ENCODE assay signal across 10 cellular contexts in the genomic region with DNA sequence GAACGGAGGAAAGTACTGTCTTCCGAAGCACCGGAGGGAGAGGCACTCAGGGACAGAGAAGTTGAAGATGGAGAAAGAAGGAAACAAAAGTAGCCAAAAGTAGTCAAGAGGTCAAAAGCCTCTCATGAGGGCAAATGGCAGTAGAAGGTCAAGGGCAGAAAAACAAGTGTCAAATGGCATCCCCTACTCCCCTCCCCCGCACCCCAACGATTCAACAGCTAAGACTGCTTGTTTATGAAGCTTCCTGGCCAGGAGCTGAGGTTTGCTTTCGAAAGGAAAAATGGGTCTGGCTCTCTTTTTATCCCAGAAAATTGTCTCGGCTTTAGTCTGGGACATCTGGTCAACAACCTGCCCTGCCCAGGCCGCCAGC. TPM values are rescaled to one million over a fixed set of nuclear protein-coding genes. Genes with fewer than 3 reads are reported as not detected.
DNase-seq lines count a peak whose midpoint lies in the region; ATAC-seq, FAIRE-seq and TF ChIP-seq lines count a peak whose summit lies in the region.
"Had no signal": no experiment of that assay in that cellular context is flagged by ENCODE, and none has a peak within 500 bp of the region (broad histone marks: within the 10 kb centered on the region; RNA-seq: fewer than 3 reads in every experiment).

No MANE protein-coding gene starts in this region.

- no peak overlapping the region for H3K23ac ChIP-seq in H9 (ENCODE audit: insufficient read length, low read depth, low read length)

- no peaks in the 10 kb centered on the region for H3K79me2 ChIP-seq in H9 (ENCODE audit: insufficient read depth, low read length)

- H4K8ac ChIP-seq in H9 (replicated peaks; ENCODE audit: insufficient read length, low read depth, low read length) = no peak overlapping the region

- no peak for FAIRE-seq in GM12892 (lab: Jason Lieb, UNC)

- H3K4me3 ChIP-seq in right cardiac atrium (ENCODE audit: low read length) (peak overlapping the region; percentile 58), skeletal muscle satellite cell (ENCODE audit: low read length) (peak overlapping the region; percentile 77)

- H2BK5ac ChIP-seq in H9 (ENCODE audit: insufficient read length, low read length) = no peak overlapping the region

- no peak overlapping the region for H3K27ac ChIP-seq in H9 (ENCODE audit: insufficient read length, low read depth, low read length)
- H3K27ac ChIP-seq in right cardiac atrium (ENCODE audit: low read length) = no peak overlapping the region

- POLR2A ChIA-PET in activated CD4-positive, alpha-beta memory T cell treated with anti-CD3 and anti-CD28 coated beads, Interleukin-2, amount 10 ng/mL, durations not matched to agents 7 days and 5 days (lab: Charles Lee) = interaction anchor here (0.8 to 1.6 kb wide), 3 partner anchors 8 to 659 kb away, joined by 3 to 5 read pairs (median 3); a partner anchor contains a TSS

- no peak for ATAC-seq in right cardiac atrium

- H3K4ac ChIP-seq in H9 (ENCODE audit: low read depth, low read length) = no peak overlapping the region

- H3K9ac ChIP-seq in H9 (ENCODE audit: extremely low read depth, insufficient read length, low read length) (no peak overlapping the region), skeletal muscle satellite cell (ENCODE audit: low read depth, low read length) (no peak overlapping the region)

- H3K27me3 ChIP-seq in H9 (ENCODE audit: insufficient read depth, low read length) = peaks cover 48% of the 10 kb centered on the region
- no peaks in the 10 kb centered on the region for H3K27me3 ChIP-seq in right cardiac atrium (ENCODE audit: control insufficient read depth, insufficient read depth)
- H3K27me3 ChIP-seq in skeletal muscle satellite cell (ENCODE audit: control insufficient read depth, insufficient read depth, low read length) = peaks cover 43% of the 10 kb centered on the region

- H3K4me1 ChIP-seq in H9 (ENCODE audit: insufficient read depth, low read length) (peaks cover 5% of the 10 kb centered on the region; the same call in 1 of the 2 replicates), right cardiac atrium (ENCODE audit: control insufficient read depth, insufficient read depth, low read length) (peaks cover 2% of the 10 kb centered on the region), skeletal muscle satellite cell (ENCODE audit: control insufficient read depth, insufficient read depth, low read length) (peaks cover 13% of the 10 kb centered on the region)

- H2BK120ac ChIP-seq in H9 (ENCODE audit: low read depth, low read length, poor library complexity, severe bottlenecking) = no peak overlapping the region

- no peak overlapping the region for H4K91ac ChIP-seq in H9 (ENCODE audit: insufficient read length, low read depth, low read length)

- H3K4me2 ChIP-seq in H9 (ENCODE audit: insufficient read depth, insufficient read length, low read length) (peak overlapping the region; percentile 89), skeletal muscle satellite cell (ENCODE audit: low read length) (peak overlapping the region; percentile 97)

- H3K18ac ChIP-seq in H9 (ENCODE audit: insufficient read length, low read depth, low read length) = no peak overlapping the region

- no peak overlapping the region for H3K27ac Mint-ChIP-seq in H9
- no peak overlapping the region for H3K27ac Mint-ChIP-seq in activated CD4-positive, alpha-beta memory T cell treated with anti-CD3 and anti-CD28 coated beads, Interleukin-2, amount 10 ng/mL, durations not matched to agents 7 days and 5 days

- TF ChIP-seq CTCF in H9 (conservative IDR thresholded peaks at IDR 0.05) = no peak

- peaks cover 12% of the 10 kb centered on the region for H3K36me3 ChIP-seq in skeletal muscle satellite cell (ENCODE audit: insufficient read depth, low read length)

- H3K27me3 Mint-ChIP-seq in H9 (ENCODE audit: low read depth) = peaks cover 72% of the 10 kb centered on the region
- H3K27me3 Mint-ChIP-seq in activated CD4-positive, alpha-beta memory T cell treated with anti-CD3 and anti-CD28 coated beads, Interleukin-2, amount 10 ng/mL, durations not matched to agents 7 days and 5 days = peaks cover 47% of the 10 kb centered on the region

- peaks cover 0 to 4% of the 10 kb centered on the region in 2 experiments; a peak in 2 of 5 replicates for H3K9me3 Mint-ChIP-seq in H9
- no peaks in the 10 kb centered on the region for H3K9me3 Mint-ChIP-seq in activated CD4-positive, alpha-beta memory T cell treated with anti-CD3 and anti-CD28 coated beads, Interleukin-2, amount 10 ng/mL, durations not matched to agents 7 days and 5 days

- no peaks in the 10 kb centered on the region for H3K9me3 ChIP-seq in H9 (ENCODE audit: control insufficient read depth, low read depth, low read length)
- no peaks in the 10 kb centered on the region for H3K9me3 ChIP-seq in right cardiac atrium (ENCODE audit: control insufficient read depth, low read length)
- H3K9me3 ChIP-seq in skeletal muscle satellite cell (replicated peaks; ENCODE audit: low read length) = no peaks in the 10 kb centered on the region

- intact Hi-C loops in right cardiac atrium (cut with DNase I) = no loop called here

- peaks cover 0 to 7% (median 4%) of the 10 kb centered on the region in 3 experiments; a peak in 1 of 7 replicates for H3K36me3 Mint-ChIP-seq in H9 (ENCODE audit: insufficient read depth in 1 of 3, low read depth in 3 of 3)
- H3K36me3 Mint-ChIP-seq in activated CD4-positive, alpha-beta memory T cell treated with anti-CD3 and anti-CD28 coated beads, Interleukin-2, amount 10 ng/mL, durations not matched to agents 7 days and 5 days (ENCODE audit: low read depth) = peaks cover 13% of the 10 kb centered on the region

- no peak for TF ChIP-seq POLR2A in GM12892 (IDR thresholded peaks at IDR 0.05; ENCODE audit: low read depth, low read length)

- no peak overlapping the region for H2AK5ac ChIP-seq in H9 (ENCODE audit: insufficient read length, low read length)

- no peak overlapping the region for H3K14ac ChIP-seq in H9 (ENCODE audit: insufficient read depth, low read length)

- no peak overlapping the region for H2BK15ac ChIP-seq in H9 (ENCODE audit: low read depth, low read length)

- peaks cover 11% of the 10 kb centered on the region for H3K23me2 ChIP-seq in H9 (ENCODE audit: insufficient read length, low read depth, low read length, poor library complexity, severe bottlenecking)

- no peaks in the 10 kb centered on the region for H3K79me1 ChIP-seq in H9 (ENCODE audit: insufficient read depth, low read depth, low read length, poor library complexity, severe bottlenecking)

- no CpG with 5 or more reads among the region's 8 CpGs for WGBS in H9 (ENCODE audit: extremely low coverage, insufficient read length, low lambda C conversion rate)
- 52% methylated on average over 8 of the region's 8 CpGs for WGBS in right cardiac atrium

- H3K4me3 Mint-ChIP-seq in H9 = peak overlapping the region; percentile 55 to 78
- H3K4me3 Mint-ChIP-seq in activated CD4-positive, alpha-beta memory T cell treated with anti-CD3 and anti-CD28 coated beads, Interleukin-2, amount 10 ng/mL, durations not matched to agents 7 days and 5 days = peak overlapping the region; percentile 33

- DNase-seq in H9 (no peak), right cardiac atrium (no peak), GM12892 (ENCODE audit: insufficient read length) (no peak), cerebellar cortex (ENCODE audit: low spot score) (no peak)
- no peak for DNase-seq in activated CD4-positive, alpha-beta memory T cell treated with anti-CD3 and anti-CD28 coated beads, Interleukin-2, amount 10 ng/mL, durations not matched to agents 7 days and 5 days
- no peak for DNase-seq in activated CD8-positive, alpha-beta memory T cell treated with anti-CD3 and anti-CD28 coated beads for 24 hours
- no peak for DNase-seq in activated CD4-positive, CD25-positive, alpha-beta regulatory T cell treated with anti-CD3 and anti-CD28 coated beads, Interleukin-2, amount 50 U/mL, for 72 hours
- DNase-seq: activated CD4-positive, CD25-positive, alpha-beta regulatory T cell had no signal

- peaks cover 43 to 54% of the 10 kb centered on the region in 2 experiments for H3K4me1 Mint-ChIP-seq in H9
- H3K4me1 Mint-ChIP-seq in activated CD4-positive, alpha-beta memory T cell treated with anti-CD3 and anti-CD28 coated beads, Interleukin-2, amount 10 ng/mL, durations not matched to agents 7 days and 5 days = peaks cover 41% of the 10 kb centered on the region

- no peak overlapping the region for H4K5ac ChIP-seq in H9 (ENCODE audit: insufficient read length, low read depth, low read length)

- H3T11ph ChIP-seq in H9 (ENCODE audit: low read length) = no peak overlapping the region

- H2BK20ac ChIP-seq in H9 (ENCODE audit: low read depth, low read length, poor library complexity, severe bottlenecking) = no peak overlapping the region

- H3K56ac ChIP-seq in H9 (ENCODE audit: insufficient read length, low read depth, low read length) = no peak overlapping the region

- no peaks in the 10 kb centered on the region for H4K20me1 ChIP-seq in H9 (ENCODE audit: control insufficient read depth, insufficient read depth, insufficient read length)

- no peak overlapping the region for H2AFZ ChIP-seq in H9 (ENCODE audit: low read length)

- CTCF ChIA-PET in activated CD4-positive, alpha-beta memory T cell treated with anti-CD3 and anti-CD28 coated beads, Interleukin-2, amount 10 ng/mL, durations not matched to agents 7 days and 5 days (lab: Charles Lee) = interaction anchor here (0.5 kb wide), 1 partner anchor 21 kb away, joined by 3 read pairs; no protein-coding TSS in a partner anchor

- no peak overlapping the region for H2BK12ac ChIP-seq in H9 (ENCODE audit: insufficient read length, low read depth, low read length)

RNA-seq across cellular contexts. Expression of a gene that starts 2.1 kb away (rescaled TPM):
- total RNA-seq in H9 (2021) (0.24 TPM in 1 of 2 replicates, not detected in the other), right cardiac atrium (not detected)
- total RNA-seq in activated CD4-positive, alpha-beta memory T cell treated with anti-CD3 and anti-CD28 coated beads, Interleukin-2, amount 10 ng/mL, durations not matched to agents 7 days and 5 days = not detected
- polyA plus RNA-seq in right cardiac atrium = 0.02 TPM
- total RNA-seq in skeletal muscle satellite cell (2012; rRNA removed) = not detected in 2 replicates
- not detected for polyA plus RNA-seq in GM12892 (2012; ENCODE audit: missing spikeins)
- total RNA-seq: M059J had no signal
